15 cellular contexts compared by ENCODE assay signal in the genomic region with DNA sequence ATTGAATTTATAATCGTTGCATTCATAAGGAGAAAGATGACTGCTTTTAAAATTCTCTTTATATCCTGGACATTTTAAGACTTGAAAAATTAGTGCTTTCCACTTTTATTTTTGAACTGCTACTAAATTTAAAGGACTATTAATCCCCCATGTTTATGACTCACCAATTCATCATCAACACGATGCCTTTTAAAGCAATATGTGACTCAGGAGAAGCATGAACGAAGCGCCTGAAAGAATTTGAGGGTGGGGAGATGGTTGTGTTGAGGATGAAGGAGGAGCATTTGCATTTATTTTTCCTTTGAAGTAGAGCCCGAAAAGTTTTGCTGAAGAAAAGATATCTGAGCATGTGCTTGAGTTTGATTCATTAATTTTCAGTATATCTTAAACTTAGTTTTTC.
DNase-seq lines count a peak whose midpoint lies in the region; ATAC-seq and TF ChIP-seq lines count a peak whose summit lies in the region.
"Had no signal": no experiment of that assay in that cellular context is flagged by ENCODE, and none has a peak within 500 bp of the region (broad histone marks: within the 10 kb centered on the region; RNA-seq: fewer than 3 reads in every experiment).

No MANE protein-coding gene starts in this region.

- in situ Hi-C loops in IMR-90 (cut with MboI; ENCODE audit: low sequenced_read_pairs), result loop anchor here (10.0 kb wide), 1 partner anchor 562 kb away; no protein-coding TSS in a partner anchor

- H3K18ac ChIP-seq in IMR-90 (ENCODE audit: low read depth, low read length), result no peak overlapping the region
- H3K18ac ChIP-seq in mesenchymal stem cell (ENCODE audit: low read depth in 1 of 2, low read length in 2 of 2), result no peak overlapping the region

- H3K23ac ChIP-seq in IMR-90 (ENCODE audit: low read depth, low read length) (peak overlapping the region; percentile 56; the same call in 1 of the 2 replicates), mesenchymal stem cell (ENCODE audit: low read length in 2 of 2) (no peak overlapping the region)

- no peak overlapping the region for H2BK12ac ChIP-seq in mesenchymal stem cell (ENCODE audit: low read length in 2 of 2)

- H3K4me3 ChIP-seq in IMR-90 (ENCODE audit: insufficient read depth, low read depth, low read length) (no peak overlapping the region), cardiac fibroblast (replicated peaks in 1 of 2; ENCODE audit: low read depth in 2 of 2, low read length in 2 of 2) (no peak overlapping the region), mesenchymal stem cell (ENCODE audit: insufficient read depth in 1 of 2, low read depth in 1 of 2, low read length in 2 of 2) (no peak overlapping the region), WERI-Rb-1 (ENCODE audit: low read depth, low read length) (no peak overlapping the region)
- H3K4me3 ChIP-seq: heart left ventricle had no signal

- H3K27ac ChIP-seq in IMR-90 (ENCODE audit: insufficient read depth, low read length), result no peak overlapping the region
- H3K27ac ChIP-seq in mesenchymal stem cell (ENCODE audit: low read length, poor library complexity, severe bottlenecking), result no peak overlapping the region
- H3K27ac ChIP-seq in WERI-Rb-1, result no peak overlapping the region
- H3K27ac ChIP-seq: heart left ventricle, KMS-11 had no signal

- ATAC-seq in IMR-90 (ENCODE audit: low read depth) (peak; percentile 86), GM19452 (IDR thresholded peaks at IDR 0.05; ENCODE audit: unreplicated experiment) (no peak)
- ATAC-seq: heart left ventricle, left ventricle myocardium superior had no signal

- H2BK20ac ChIP-seq in IMR-90 (ENCODE audit: low read depth, low read length), result peak overlapping the region; percentile 94; the same call in 1 of the 2 replicates

- intact Hi-C loops in IMR-90 (cut with micrococcal nuclease), result loop anchor here (10.0 kb wide), 1 partner anchor 242 kb away; no protein-coding TSS in a partner anchor

- no peak overlapping the region for H4K5ac ChIP-seq in IMR-90 (ENCODE audit: low read depth, low read length)

- H3K36me3 ChIP-seq in IMR-90 (ENCODE audit: control insufficient read depth, insufficient read depth, low read length), result no peaks in the 10 kb centered on the region
- H3K36me3 ChIP-seq in mesenchymal stem cell (ENCODE audit: control insufficient read depth in 1 of 2, insufficient read depth in 2 of 2, low read depth in 1 of 2, low read length in 2 of 2), result no peaks in the 10 kb centered on the region
- no peaks in the 10 kb centered on the region for H3K36me3 ChIP-seq in WERI-Rb-1
- H3K36me3 ChIP-seq: BE2C, heart left ventricle had no signal

- peak overlapping the region; percentile 87 for H2BK120ac ChIP-seq in IMR-90 (ENCODE audit: low read depth, low read length)
- no peak overlapping the region for H2BK120ac ChIP-seq in mesenchymal stem cell (ENCODE audit: low read depth, low read length)

- H3K4me2 ChIP-seq in IMR-90 (ENCODE audit: low read depth, low read length) (no peak overlapping the region; the same call in 1 of the 2 replicates), mesenchymal stem cell (ENCODE audit: low read length, poor library complexity, severe bottlenecking) (no peak overlapping the region)
- H3K4me2 ChIP-seq: KMS-11 had no signal

- no CpG with 5 or more reads among the region's 5 CpGs for WGBS in IMR-90 (ENCODE audit: extremely low coverage in 2 of 2, insufficient read length in 1 of 2), 2 experiments
- WGBS in mesenchymal stem cell, result 10% methylated on average over 3 of the region's 5 CpGs

- no peak for TF ChIP-seq RAD21 in IMR-90 (IDR thresholded peaks at IDR 0.05; ENCODE audit: low read length)

- peaks cover 4% of the 10 kb centered on the region; the same call in 1 of the 2 replicates for H3K4me1 ChIP-seq in IMR-90 (ENCODE audit: control insufficient read depth, insufficient read depth, low read length)
- no peaks in the 10 kb centered on the region for H3K4me1 ChIP-seq in mesenchymal stem cell (ENCODE audit: control insufficient read depth, insufficient read depth, low read depth, low read length)
- H3K4me1 ChIP-seq: BE2C, heart left ventricle had no signal

- POLR2A ChIA-PET in IMR-90 (lab: Charles Lee; ENCODE audit: unreplicated experiment), result no interaction called here

- H4K20me1 ChIP-seq in IMR-90 (ENCODE audit: insufficient read depth, low read length), result no peaks in the 10 kb centered on the region

- H2AK9ac ChIP-seq in IMR-90 (replicated peaks; ENCODE audit: low read depth, low read length, poor library complexity), result no peak overlapping the region

- H3K79me1 ChIP-seq in IMR-90 (ENCODE audit: low read depth in 1 of 2, low read length in 2 of 2) (no peaks in the 10 kb centered on the region), mesenchymal stem cell (replicated peaks; ENCODE audit: low read length, poor library complexity, severe bottlenecking) (no peaks in the 10 kb centered on the region)

- H2AFZ ChIP-seq in IMR-90 (replicated peaks; ENCODE audit: low read length, poor library complexity) (no peak overlapping the region), mesenchymal stem cell (ENCODE audit: low read depth, low read length) (no peak overlapping the region)

- BruUV-seq in IMR-90 (replicated peaks; lab: Mats Ljungman, UMichigan), result no TSS peak

- no peak for TF ChIP-seq POLR2A in IMR-90 (IDR thresholded peaks at IDR 0.05; ENCODE audit: low read depth, low read length)

- peak overlapping the region; percentile 55 to 71; a peak in 3 of 4 replicates for H4K8ac ChIP-seq in IMR-90 (ENCODE audit: low read depth in 2 of 2, low read length in 2 of 2)
- no peak overlapping the region for H4K8ac ChIP-seq in mesenchymal stem cell (ENCODE audit: low read length)

- no peak for TF ChIP-seq CTCF in IMR-90 (conservative IDR thresholded peaks at IDR 0.05; ENCODE audit: low read depth, low read length)
- TF ChIP-seq CTCF in cardiac fibroblast (IDR thresholded peaks at IDR 0.05; ENCODE audit: low read depth, low read length), result no peak
- no peak for TF ChIP-seq CTCF in WERI-Rb-1 (IDR thresholded peaks at IDR 0.05; ENCODE audit: low read depth, low read length)

- DNase-seq in AG08395 (ENCODE audit: low spot score) (peak; percentile 54), IMR-90 (peak; percentile 80), cardiac fibroblast (ENCODE audit: low read depth in 2 of 2) (peak; percentile 44 to 86), mesenchymal stem cell (peak; percentile 63), NCI-H2029 (lab: John Stamatoyannopoulos, UW) (no peak), WERI-Rb-1 (no peak)
- DNase-seq in activated naive CD4-positive, alpha-beta T cell treated with Interleukin-2 at 50 U/mL for 16 hours, result no peak
- DNase-seq: BE2C, heart left ventricle, left ventricle myocardium superior, NCI-H187, NCI-H774, SIG-M5 had no signal

- H3K4ac ChIP-seq in IMR-90 (ENCODE audit: low read depth, low read length), result peak overlapping the region; percentile 74; the same call in 1 of the 2 replicates
- no peak overlapping the region for H3K4ac ChIP-seq in mesenchymal stem cell (ENCODE audit: low read depth in 1 of 2, low read length in 2 of 2)

- 0 out of 2 replicates have a peak overlapping the region, but pooled peaks have one; percentile 60 for H3K56ac ChIP-seq in IMR-90 (ENCODE audit: extremely low read depth, insufficient read depth, low read length)

- dilution Hi-C loops in IMR-90 (cut with HindIII; ENCODE audit: low sequenced_read_pairs, unreplicated experiment), result no loop called here

- H4K91ac ChIP-seq in IMR-90 (ENCODE audit: insufficient read depth, low read depth, low read length) (peak overlapping the region; percentile 71; the same call in 1 of the 2 replicates), mesenchymal stem cell (ENCODE audit: low read length) (no peak overlapping the region)

- H3K9me3 ChIP-seq in IMR-90 (ENCODE audit: control insufficient read depth, insufficient read depth, low read length), result no peaks in the 10 kb centered on the region
- H3K9me3 ChIP-seq in mesenchymal stem cell (ENCODE audit: control insufficient read depth, low read length), result no peaks in the 10 kb centered on the region
- no peaks in the 10 kb centered on the region for H3K9me3 ChIP-seq in WERI-Rb-1 (ENCODE audit: severe bottlenecking)
- H3K9me3 ChIP-seq: BE2C, heart left ventricle had no signal

- H3K27me3 ChIP-seq in IMR-90 (ENCODE audit: control insufficient read depth, insufficient read depth, low read length) (no peaks in the 10 kb centered on the region), mesenchymal stem cell (ENCODE audit: control insufficient read depth in 1 of 2, insufficient read depth in 1 of 2, low read length in 2 of 2) (no peaks in the 10 kb centered on the region), WERI-Rb-1 (ENCODE audit: insufficient read depth, low read depth, severe bottlenecking) (no peaks in the 10 kb centered on the region)
- H3K27me3 ChIP-seq: BE2C, heart left ventricle had no signal

- no peaks in the 10 kb centered on the region for H3K9me1 ChIP-seq in IMR-90 (ENCODE audit: insufficient read depth, low read length)

- CTCF ChIA-PET in IMR-90 (lab: Yijun Ruan, JAX), result interaction anchor here (1.2 kb wide), 1 partner anchor 171 kb away, joined by 3 read pairs; no protein-coding TSS in a partner anchor

- H3K9ac ChIP-seq in IMR-90 (ENCODE audit: low read depth, low read length) (no peak overlapping the region), mesenchymal stem cell (ENCODE audit: low read length) (peak overlapping the region; percentile 53)
- H3K9ac ChIP-seq: KMS-11 had no signal

- peak overlapping the region; percentile 77; the same call in 1 of the 3 replicates for H2BK15ac ChIP-seq in IMR-90 (ENCODE audit: low read depth, low read length)
- H2BK15ac ChIP-seq in mesenchymal stem cell (ENCODE audit: low read depth, poor library complexity, severe bottlenecking), result no peak overlapping the region

- H2BK5ac ChIP-seq in IMR-90 (ENCODE audit: low read depth, low read length, poor library complexity, severe bottlenecking) (peak overlapping the region; percentile 75), mesenchymal stem cell (ENCODE audit: low read depth, low read length, poor library complexity, severe bottlenecking) (no peak overlapping the region)

- no peak overlapping the region for H2AK5ac ChIP-seq in IMR-90 (ENCODE audit: low read depth, low read length)
- no peak overlapping the region for H2AK5ac ChIP-seq in mesenchymal stem cell (ENCODE audit: low read length, severe bottlenecking)

- H3K14ac ChIP-seq in IMR-90 (replicated peaks; ENCODE audit: low read depth, low read length) (no peak overlapping the region), mesenchymal stem cell (ENCODE audit: low read length in 2 of 2) (no peak overlapping the region)

TF ChIP-seq in IMR-90, 13 proteins besides CTCF, POLR2A, EP300 and RAD21 (continues in another document):
- no peak for TF ChIP-seq MAZ (IDR thresholded peaks at IDR 0.05; ENCODE audit: borderline replicate concordance, low read depth, low read length)
- TF ChIP-seq, protein P1, sequence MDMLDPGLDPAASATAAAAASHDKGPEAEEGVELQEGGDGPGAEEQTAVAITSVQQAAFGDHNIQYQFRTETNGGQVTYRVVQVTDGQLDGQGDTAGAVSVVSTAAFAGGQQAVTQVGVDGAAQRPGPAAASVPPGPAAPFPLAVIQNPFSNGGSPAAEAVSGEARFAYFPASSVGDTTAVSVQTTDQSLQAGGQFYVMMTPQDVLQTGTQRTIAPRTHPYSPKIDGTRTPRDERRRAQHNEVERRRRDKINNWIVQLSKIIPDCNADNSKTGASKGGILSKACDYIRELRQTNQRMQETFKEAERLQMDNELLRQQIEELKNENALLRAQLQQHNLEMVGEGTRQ (IDR thresholded peaks at IDR 0.05; ENCODE audit: low read depth, low read length), result no peak
- TF ChIP-seq FOS (IDR thresholded peaks at IDR 0.05; ENCODE audit: low read depth, low read length), result peak; percentile 75

Comparison
In these comparisons a context has a peak if more than half of its experiments do, and no peak if none do; other contexts are left out.
1. DNase-seq: peak in AG08395 (single experiment), IMR-90 (single experiment), cardiac fibroblast (2 of 2) and mesenchymal stem cell (single experiment); none in activated naive CD4-positive, alpha-beta T cell treated with Interleukin-2 at 50 U/mL for 16 hours (single experiment), NCI-H2029 (single experiment) and WERI-Rb-1 (single experiment).